Comparison of ENCODE assay signal across 7 cellular contexts in genomic region chr4:184825394-184826314, GRCh38. TPM values are rescaled to one million over a fixed set of nuclear protein-coding genes. Genes with fewer than 3 reads are reported as not detected.
DNase-seq lines count a peak whose midpoint lies in the region; ATAC-seq, FAIRE-seq and TF ChIP-seq lines count a peak whose summit lies in the region.

TSS of gene ACSL1 (minus strand) at chr4:184825968. CDS start at chr4:184803514, 22,454 bp downstream.

- no peaks in the 10 kb centered on the region for H3K27me3 Mint-ChIP-seq in activated B cell treated with CpG ODN at 0.5 μM for 24 hours

- peaks cover 44% of the 10 kb centered on the region for H3K4me1 Mint-ChIP-seq in activated B cell treated with CpG ODN at 0.5 μM for 24 hours

- peak within 1 kb of the TSS; percentile 94 for H3K4me3 Mint-ChIP-seq in activated B cell treated with CpG ODN at 0.5 μM for 24 hours

- H3K27ac Mint-ChIP-seq in activated B cell treated with CpG ODN at 0.5 μM for 24 hours: peak within 1 kb of the TSS; percentile 91

- peak within 1 kb of the TSS; percentile 74 for H3K9ac ChIP-seq in keratinocyte (ENCODE audit: control insufficient read depth, extremely low read depth, insufficient read depth, low read length)

- dilution Hi-C loops in keratinocyte (cut with MboI; ENCODE audit: extremely low pct_ligation_motif_present, low sequenced_read_pairs): no loop called here

- POLR2A ChIA-PET in activated B cell treated with CpG ODN at 0.5 μM for 24 hours (lab: Charles Lee): interaction anchor here (0.8 to 4.9 kb wide), 13 partner anchors 10 to 498 kb away, joined by 3 to 126 read pairs (median 5); partner anchors contain the start of genes CENPU and SLC25A4

- H4K20me1 ChIP-seq in keratinocyte (ENCODE audit: control insufficient read depth, extremely low read depth, insufficient read depth, low read length): no peaks in the 10 kb centered on the region

- FAIRE-seq in bronchial epithelial cell (lab: Jason Lieb, UNC) (no peak), keratinocyte (lab: Jason Lieb, UNC) (no peak)

- peaks cover 10% of the 10 kb centered on the region for H3K4me1 ChIP-seq in keratinocyte (ENCODE audit: control insufficient read depth, extremely low read depth, insufficient read depth, low read length)

- no peaks in the 10 kb centered on the region for H3K9me3 Mint-ChIP-seq in activated B cell treated with CpG ODN at 0.5 μM for 24 hours

- CTCF ChIA-PET in activated B cell treated with CpG ODN at 0.5 μM for 24 hours (lab: Charles Lee): interaction anchor here (0.9 kb wide), 1 partner anchor 80 kb away, joined by 4 read pairs; no protein-coding TSS in a partner anchor

- peak within 1 kb of the TSS; percentile 62 for H3K4me3 ChIP-seq in bronchial epithelial cell (ENCODE audit: low read depth, low read length)
- H3K4me3 ChIP-seq in keratinocyte (ENCODE audit: control insufficient read depth in 2 of 3, extremely low read depth in 1 of 3, insufficient read depth in 2 of 3, low read depth in 1 of 3, low read length in 3 of 3): peak within 1 kb of the TSS; percentile 49 to 71 (median 68)

- DNase-seq in NCI-H1417 (lab: John Stamatoyannopoulos, UW): peak; percentile 47 to 88 (median 85)
- peak; percentile 77 for DNase-seq in activated B cell treated with CpG ODN at 0.5 μM for 24 hours
- no peak for DNase-seq in bronchial epithelial cell (ENCODE audit: low read depth)
- DNase-seq in keratinocyte (ENCODE audit: low read depth, low spot score): no peak
- DNase-seq in stimulated activated CD4-positive, alpha-beta T cell treated with anti-CD3 and anti-CD28 coated beads, Interleukin-15, amount 100 ng/mL, for 24 hours: peak; percentile 84

- no peaks in the 10 kb centered on the region for H3K9me1 ChIP-seq in keratinocyte (ENCODE audit: control insufficient read depth, extremely low read depth, insufficient read depth, low read length)

- H3K27ac ChIP-seq in keratinocyte (ENCODE audit: control insufficient read depth, insufficient read depth, low read length): peak within 1 kb of the TSS; percentile 71

- H3K27me3 ChIP-seq in bronchial epithelial cell (ENCODE audit: control insufficient read depth, insufficient read depth, low read length) (no peaks in the 10 kb centered on the region), keratinocyte (ENCODE audit: control insufficient read depth, extremely low read depth, insufficient read depth, low read length) (peaks cover 3% of the 10 kb centered on the region)

- TF ChIP-seq POLR2A in GM18505 (IDR thresholded peaks at IDR 0.05; ENCODE audit: borderline replicate concordance, extremely low read depth, insufficient read depth, insufficient read length): peak; percentile 89

- ATAC-seq in GM18505 (IDR thresholded peaks at IDR 0.05; ENCODE audit: unreplicated experiment) (peak; percentile 72), HG02678 (IDR thresholded peaks at IDR 0.05; ENCODE audit: unreplicated experiment) (peak; percentile 79), activated B cell treated with CpG ODN at 0.5 μM for 24 hours (ENCODE audit: low read depth) (peak; percentile 78)

- H3K36me3 ChIP-seq in bronchial epithelial cell (ENCODE audit: control insufficient read depth, insufficient read depth, low read length) (no peaks in the 10 kb centered on the region), keratinocyte (ENCODE audit: control insufficient read depth in 2 of 2, extremely low read depth in 1 of 2, insufficient read depth in 2 of 2, low read length in 2 of 2) (no peaks in the 10 kb centered on the region)

- peaks cover 16% of the 10 kb centered on the region for H3K79me2 ChIP-seq in keratinocyte (ENCODE audit: control insufficient read depth, insufficient read depth, low read length)

- H3K9me3 ChIP-seq in keratinocyte (ENCODE audit: control insufficient read depth, low read depth, low read length): no peaks in the 10 kb centered on the region

- peak within 1 kb of the TSS; percentile 99 for H3K4me2 ChIP-seq in keratinocyte (ENCODE audit: control insufficient read depth, extremely low read depth, insufficient read depth, low read depth, low read length)

- H3K36me3 Mint-ChIP-seq in activated B cell treated with CpG ODN at 0.5 μM for 24 hours (ENCODE audit: low read depth): peaks cover 6% of the 10 kb centered on the region

- peak within 1 kb of the TSS; percentile 84 for H2AFZ ChIP-seq in keratinocyte (ENCODE audit: control insufficient read depth, low read length)

- no peak for TF ChIP-seq CTCF in activated B cell treated with CpG ODN at 0.5 μM for 24 hours (IDR thresholded peaks at IDR 0.05)
- TF ChIP-seq CTCF in bronchial epithelial cell (IDR thresholded peaks at IDR 0.05; ENCODE audit: insufficient read depth, low read length, severe bottlenecking): no peak
- peak in 1 of 3 experiments; percentile 22 for TF ChIP-seq CTCF in keratinocyte (optimal IDR thresholded peaks at IDR 0.05 in 1 of 3, IDR thresholded peaks at IDR 0.05 in 1 of 3, conservative IDR thresholded peaks at IDR 0.05 in 1 of 3; ENCODE audit: extremely low read depth in 1 of 3, insufficient read depth in 2 of 3, low read length in 3 of 3)

- intact Hi-C loops in activated B cell treated with CpG ODN at 0.5 μM for 24 hours (cut with micrococcal nuclease): loop anchor here (1.0 to 10.0 kb wide), 16 partner anchors 8 to 1381 kb away; partner anchors contain the start of genes CASP3, CCDC110, CDKN2AIP and CENPU

RNA-seq across cellular contexts. Expression of gene ACSL1, which starts in this region (rescaled TPM):
- total RNA-seq in activated B cell treated with CpG ODN at 0.5 μM for 24 hours (46.3 and 47.0 TPM in 2 replicates), bronchial epithelial cell (60.3 and 97.9 TPM in 2 replicates)
- polyA plus RNA-seq in keratinocyte: 46.4 to 64.3 TPM (median 60.6 TPM) in 3 replicates
- 58.9 TPM for polyA plus RNA-seq in keratinocyte (2011; ENCODE audit: low read depth)
- polyA plus RNA-seq in keratinocyte (2011; cell fraction: cytosol; rRNA removed): 26.6 and 55.5 TPM in 2 replicates
- polyA plus RNA-seq in keratinocyte (2011; cell fraction: nucleus; rRNA removed): 61.3 and 76.7 TPM in 2 replicates
- 49.9 and 91.8 TPM in 2 replicates for polyA plus RNA-seq in keratinocyte (2012; ENCODE audit: low replicate concordance)
- polyA minus RNA-seq in keratinocyte: 68.3 to 118 TPM (median 104 TPM) in 3 replicates
- 75.0 TPM for polyA minus RNA-seq in keratinocyte (2011; cell fraction: cytosol; rRNA and poly(A)+ RNA removed)
- polyA minus RNA-seq in keratinocyte (2011; cell fraction: nucleus; rRNA and poly(A)+ RNA removed): 67.1 and 83.1 TPM in 2 replicates

Comparison
In these comparisons a context has a peak if more than half of its experiments do, and no peak if none do; other contexts are left out.
1. DNase-seq: peak in NCI-H1417 (3 of 3), activated B cell treated with CpG ODN at 0.5 μM for 24 hours (single experiment) and stimulated activated CD4-positive, alpha-beta T cell treated with anti-CD3 and anti-CD28 coated beads, Interleukin-15, amount 100 ng/mL, for 24 hours (single experiment); none in bronchial epithelial cell (single experiment) and keratinocyte (single experiment).
2. Peak in every context shown above with its lines, with median percentiles within 50 percentile points of each other: ATAC-seq.